In genomic region chr3:173589116-173589515, GRCh38 we compare ENCODE assay signal across 28 cellular contexts.
"Had no signal": no experiment of that assay in that cellular context is flagged by ENCODE, and none has a peak within 500 bp of the region (broad histone marks: within the 10 kb centered on the region; RNA-seq: fewer than 3 reads in every experiment).

No MANE protein-coding gene starts in this region.

- H3K4me1 Mint-ChIP-seq: endodermal cell had no signal

- H3K36me3 Mint-ChIP-seq: immature natural killer cell, mesothelial cell of epicardium had no signal

- H3K4me2 ChIP-seq: hepatocyte had no signal

- H3K27ac Mint-ChIP-seq: dendritic cell treated with granulocyte-macrophage colony-stimulating factor and Interleukin-4, amounts not matched to agents 40 ng/mL and 50 ng/mL, for 4 days; effector memory CD8-positive, alpha-beta T cell; endodermal cell; immature natural killer cell; mesothelial cell of epicardium had no signal

- H3K9me3 ChIP-seq: colonic mucosa, esophagus squamous epithelium, gastrocnemius medialis, heart left ventricle, lower lobe of right lung, mucosa of descending colon had no signal

- H3K4me3 Mint-ChIP-seq: dendritic cell treated with granulocyte-macrophage colony-stimulating factor and Interleukin-4, amounts not matched to agents 40 ng/mL and 50 ng/mL, for 4 days; effector memory CD8-positive, alpha-beta T cell; endodermal cell; immature natural killer cell; mesothelial cell of epicardium; naive B cell had no signal

- ATAC-seq: effector memory CD8-positive, alpha-beta T cell; esophagus mucosa; gastrocnemius medialis; heart left ventricle; left colon; left lobe of liver; left ventricle myocardium superior; lower lobe of right lung; mucosa of descending colon had no signal

- H3K4me1 ChIP-seq: colonic mucosa, lower lobe of right lung had no signal

- H2AFZ ChIP-seq: hepatocyte had no signal

- H3K4me3 ChIP-seq: colonic mucosa, esophagus squamous epithelium, gastrocnemius medialis, heart left ventricle, hepatocyte, lower lobe of right lung, mucosa of descending colon had no signal

- H3K9me3 Mint-ChIP-seq: endodermal cell had no signal

- H3K36me3 ChIP-seq: colonic mucosa, esophagus squamous epithelium, gastrocnemius medialis, heart left ventricle, lower lobe of right lung had no signal

- H3K27me3 ChIP-seq: colonic mucosa had no signal

- DNase-seq: colonic mucosa; cortex of kidney; effector CD8-positive, alpha-beta T cell; effector memory CD8-positive, alpha-beta T cell; endodermal cell; erythroblast; esophagus squamous epithelium; foreskin fibroblast; foreskin melanocyte; gastrocnemius medialis; heart left ventricle; hypothalamus; immature natural killer cell; islet precursor cell; kidney; kidney glomerular epithelial cell; left colon; left ventricle myocardium superior; lower lobe of right lung; mesenchymal stem cell; mucosa of descending colon; naive B cell had no signal

- H3K27ac ChIP-seq: colonic mucosa, epithelial cell of prostate, esophagus squamous epithelium, gastrocnemius medialis, heart left ventricle, hepatocyte, lower lobe of right lung had no signal
